ENCODE assay signal across 8 cellular contexts in the genomic region with DNA sequence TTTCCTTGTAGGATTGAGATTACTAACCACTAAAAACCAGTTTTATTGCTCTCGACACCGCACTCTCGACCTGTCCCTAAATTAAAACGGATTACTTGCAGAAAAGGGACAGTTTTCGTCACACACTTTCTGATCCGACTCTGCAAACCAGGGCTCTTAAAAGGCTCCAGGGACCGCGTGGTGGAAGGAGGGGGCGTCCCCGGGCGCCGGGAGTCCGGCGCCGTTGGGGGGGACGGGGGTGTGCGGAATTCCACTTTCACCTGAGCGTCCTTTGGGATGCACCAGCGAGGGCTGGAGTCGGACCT. TPM values are rescaled to one million over a fixed set of nuclear protein-coding genes. Genes with fewer than 3 reads are reported as not detected.
DNase-seq lines count a peak whose midpoint lies in the region; ATAC-seq and TF ChIP-seq lines count a peak whose summit lies in the region.

No MANE protein-coding gene starts in this region.

- H3K36me3 Mint-ChIP-seq in brain = peaks cover 9% of the 10 kb centered on the region

- peak; percentile 15 to 69 (median 60) for DNase-seq in NCI-H1417 (lab: John Stamatoyannopoulos, UW)
- DNase-seq in NCI-H1417 treated with DMSO at 0.1 percent for 48 hours (lab: John Stamatoyannopoulos, UW) = no peak
- DNase-seq in NCI-H748 (lab: John Stamatoyannopoulos, UW; ENCODE audit: unreplicated experiment) = peak; percentile 76
- peak; percentile 47 for DNase-seq in left lobe of liver (ENCODE audit: low spot score)
- DNase-seq in OCI-M2 (lab: John Stamatoyannopoulos, UW; ENCODE audit: unreplicated experiment) = no peak

- peaks cover 8% of the 10 kb centered on the region for H3K4me1 ChIP-seq in thymus (ENCODE audit: control insufficient read depth, insufficient read depth, low read length)

- peak overlapping the region; percentile 84 to 90 (median 88) for H3K4me3 Mint-ChIP-seq in brain

- H3K9me3 ChIP-seq in thymus (ENCODE audit: control insufficient read depth) = no peaks in the 10 kb centered on the region

- peaks cover 26% of the 10 kb centered on the region for H3K27me3 ChIP-seq in thymus (ENCODE audit: control insufficient read depth, insufficient read depth)

- H3K9me3 Mint-ChIP-seq in brain = peaks cover 0 to 6% (median 0%) of the 10 kb centered on the region in 5 experiments

- no peak for TF ChIP-seq CTCF in brain (conservative IDR thresholded peaks at IDR 0.05)

- WGBS in thymus = under 1% methylated on average over 20 of the region's 20 CpGs

- ATAC-seq in left lobe of liver (no peak), GM19397 (IDR thresholded peaks at IDR 0.05; ENCODE audit: unreplicated experiment) (no peak)

- no peak overlapping the region for H3K27ac ChIP-seq in thymus (ENCODE audit: low read depth)

- peak overlapping the region in 1 of 5 experiments; percentile 92 for H3K27ac Mint-ChIP-seq in brain

- peaks cover 24% of the 10 kb centered on the region for H3K4me1 Mint-ChIP-seq in brain

- peaks cover 62% of the 10 kb centered on the region for H3K27me3 Mint-ChIP-seq in brain

- no peaks in the 10 kb centered on the region for H3K36me3 ChIP-seq in thymus (ENCODE audit: control insufficient read depth, insufficient read depth)

- H3K4me3 ChIP-seq in thymus (ENCODE audit: low read length) = peak overlapping the region; percentile 47

RNA-seq across cellular contexts. Expression of gene MAK, which starts 0.7 kb away (rescaled TPM):
- polyA plus RNA-seq in brain (ENCODE audit: insufficient read depth, low read depth, low replicate concordance) (0.37 TPM), thymus (0.11 TPM)
- total RNA-seq in left lobe of liver = not detected

RNA-seq across cellular contexts. Expression of gene GCM2, which starts 44.2 kb away (rescaled TPM):
- polyA plus RNA-seq in brain (ENCODE audit: insufficient read depth, low read depth, low replicate concordance) = not detected
- total RNA-seq in left lobe of liver = not detected
- 0.05 TPM for polyA plus RNA-seq in thymus

RNA-seq across cellular contexts. Expression of gene SYCP2L, which starts 49.2 kb away (rescaled TPM):
- polyA plus RNA-seq in brain (ENCODE audit: insufficient read depth, low read depth, low replicate concordance) = 0.75 TPM
- total RNA-seq in left lobe of liver = 0.43 TPM
- polyA plus RNA-seq in thymus = 0.43 TPM

Comparison
In these comparisons a context has a peak if more than half of its experiments do, and no peak if none do; other contexts are left out.
1. DNase-seq: peak in NCI-H1417 (3 of 3), NCI-H748 (single experiment) and left lobe of liver (single experiment); none in NCI-H1417 treated with DMSO at 0.1 percent for 48 hours (single experiment) and OCI-M2 (single experiment).